26 cellular contexts compared by ENCODE assay signal in the genomic region with DNA sequence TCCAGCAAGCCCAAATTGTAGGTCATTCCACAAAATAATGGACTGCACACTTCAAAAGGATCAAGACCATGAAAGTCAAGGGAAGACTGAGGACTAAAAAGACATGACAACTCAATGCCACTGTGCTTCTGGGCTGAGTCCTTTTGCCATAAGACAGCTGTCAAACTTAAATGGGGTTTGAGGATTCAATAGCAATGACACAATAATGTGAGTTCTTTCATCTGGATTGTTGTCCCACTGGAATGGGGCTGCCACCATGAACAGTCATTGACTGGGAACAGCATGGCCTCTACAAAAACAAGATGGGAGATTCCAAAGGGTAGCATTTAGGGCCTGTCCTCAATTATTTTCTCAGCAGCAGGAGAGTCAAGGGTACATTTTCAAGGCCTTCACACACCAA.
"Had no signal": no experiment of that assay in that cellular context is flagged by ENCODE, and none has a peak within 500 bp of the region (broad histone marks: within the 10 kb centered on the region; RNA-seq: fewer than 3 reads in every experiment).

No MANE protein-coding gene starts in this region.

- H3K4me2 ChIP-seq: neural progenitor cell had no signal

- H3K9ac ChIP-seq: neural progenitor cell, parathyroid adenoma had no signal

- ATAC-seq: naive thymus-derived CD4-positive, alpha-beta T cell; natural killer cell; psoas muscle; right cardiac atrium; sciatic nerve; stimulated activated effector memory CD8-positive, alpha-beta T cell treated with anti-CD3 and anti-CD28 coated beads, Interleukin-12 subunit alpha, Interleukin-12 subunit beta, amount 100 ng/mL, for 72 hours; stimulated activated naive B cell treated with anti-CD40 and anti-IgM and Interleukin-4, amounts not matched to agents 10 μg/mL and 1 μg/mL and 100 μg/mL, for 72 hours had no signal

- FAIRE-seq: small intestine, urothelium cell line had no signal

- H3K36me3 ChIP-seq: neural progenitor cell, ovary, stomach, thoracic aorta, thyroid gland, tibial nerve, upper lobe of left lung, vagina had no signal

- DNase-seq: naive thymus-derived CD4-positive, alpha-beta T cell; natural killer cell; occipital lobe; ovary; posterior cingulate gyrus; psoas muscle; right cardiac atrium; small intestine; stimulated activated CD4-positive, alpha-beta T cell treated with anti-CD3 and anti-CD28 coated beads, Interleukin-15, amount 100 ng/mL, for 24 hours; stimulated activated CD4-positive, alpha-beta T cell treated with anti-CD3 and anti-CD28 coated beads, Interleukin-2, amount 100 ng/mL, for 24 hours; stimulated activated CD4-positive, alpha-beta T cell treated with anti-CD3 and anti-CD28 coated beads, Interleukin-2, amount 100 ng/mL, for 48 hours; stimulated activated CD4-positive, alpha-beta T cell treated with anti-CD3 and anti-CD28 coated beads, Interleukin-4, amount 100 ng/mL, for 24 hours; stimulated activated naive B cell treated with anti-CD40 and anti-IgM and Interleukin-4, amounts not matched to agents 10 μg/mL and 1 μg/mL and 100 μg/mL, for 72 hours; stimulated activated naive CD4-positive, alpha-beta T cell treated with Interleukin-2 at 50 U/mL for 16 hours; stomach; thyroid gland; trophoblast cell; upper lobe of left lung had no signal

- H3K4me3 ChIP-seq: neural progenitor cell, ovary, psoas muscle, stomach, thoracic aorta, thyroid gland, tibial nerve, upper lobe of left lung, vagina had no signal

- H3K9me3 ChIP-seq: psoas muscle, thoracic aorta, thyroid gland, vagina had no signal

- H3K4me1 ChIP-seq: neural progenitor cell, parathyroid adenoma, psoas muscle, stomach, thyroid gland, tibial nerve, upper lobe of left lung, vagina had no signal

- H3K27me3 ChIP-seq: neural progenitor cell, ovary, stomach, thyroid gland, tibial nerve, upper lobe of left lung, vagina had no signal

- H3K27ac ChIP-seq: neural progenitor cell, ovary, parathyroid adenoma, psoas muscle, stomach, thoracic aorta, thyroid gland, tibial nerve, upper lobe of left lung, vagina had no signal

- H3K79me2 ChIP-seq: parathyroid adenoma had no signal

- H2AFZ ChIP-seq: neural progenitor cell, parathyroid adenoma had no signal
